In genomic region chr2:240839152-240840143, GRCh38 we compare ENCODE assay signal across 20 cellular contexts. TPM values are rescaled to one million over a fixed set of nuclear protein-coding genes. Genes with fewer than 3 reads are reported as not detected.
A peak's percentile ranks its signal among the peaks of the same experiment; 100 is the strongest.
DNase-seq lines count a peak whose midpoint lies in the region; ATAC-seq and TF ChIP-seq lines count a peak whose summit lies in the region.
"Had no signal": no experiment of that assay in that cellular context is flagged by ENCODE, and none has a peak within 500 bp of the region (broad histone marks: within the 10 kb centered on the region; RNA-seq: fewer than 3 reads in every experiment).

No MANE protein-coding gene starts in this region.

- H3K27ac ChIP-seq in neuronal stem cell (replicated peaks; ENCODE audit: low read length) (no peak overlapping the region), upper lobe of right lung (no peak overlapping the region)
- H3K27ac ChIP-seq: A549, gastroesophageal sphincter, lower lobe of right lung, skin epidermis had no signal

- peak overlapping the region; percentile 17 for H3K14ac ChIP-seq in neuronal stem cell (ENCODE audit: low read length)

- intact Hi-C loops in upper lobe of right lung (cut with DNase I): no loop called here

- H3K18ac ChIP-seq in neuronal stem cell (ENCODE audit: low read length): peak overlapping the region; percentile 58

- no peak overlapping the region for H2BK5ac ChIP-seq in neuronal stem cell (ENCODE audit: low read length)

- H3K9me3 ChIP-seq in neuronal stem cell (replicated peaks in 1 of 2; ENCODE audit: control insufficient read depth in 2 of 2, insufficient read depth in 1 of 2, low read depth in 1 of 2, low read length in 2 of 2) (no peaks in the 10 kb centered on the region), upper lobe of right lung (no peaks in the 10 kb centered on the region)
- H3K9me3 ChIP-seq: gastroesophageal sphincter, lower lobe of right lung had no signal

- DNase-seq in A172 (ENCODE audit: low spot score) (peak; percentile 20), H7 (peak; percentile 53), amniotic epithelial cell (ENCODE audit: low read depth) (peak; percentile 2), neuronal stem cell (ENCODE audit: low spot score) (no peak), upper lobe of right lung (no peak)
- DNase-seq in activated CD4-positive, alpha-beta T cell treated with anti-CD3 and anti-CD28 coated beads, Interleukin-2, amount 50 U/mL, for 4 hours: no peak
- DNase-seq: activated naive CD8-positive, alpha-beta T cell treated with anti-CD3 and anti-CD28 coated beads for 36 hours; DMS 273 treated with DMSO at 0.1 percent for 48 hours; KG1; lower lobe of right lung; NCI-H187 treated with DMSO at 0.1 percent for 48 hours; T-cell had no signal

- H3K4me3 ChIP-seq in H7 (ENCODE audit: insufficient read depth, low read depth, low read length) (no peak overlapping the region), neuronal stem cell (ENCODE audit: low read length in 2 of 2) (no peak overlapping the region), upper lobe of right lung (no peak overlapping the region)
- H3K4me3 ChIP-seq: A549, gastroesophageal sphincter, lower lobe of right lung, skin epidermis had no signal

- no peaks in the 10 kb centered on the region for H3K79me1 ChIP-seq in neuronal stem cell (ENCODE audit: low read depth, low read length)

- H2BK12ac ChIP-seq in neuronal stem cell (ENCODE audit: low read length): no peak overlapping the region

- H2AK5ac ChIP-seq in neuronal stem cell (ENCODE audit: low read depth, low read length): no peak overlapping the region

- no peak for ATAC-seq in upper lobe of right lung
- ATAC-seq in GM19463 (IDR thresholded peaks at IDR 0.05; ENCODE audit: unreplicated experiment): no peak
- no peak for ATAC-seq in HG02884 (IDR thresholded peaks at IDR 0.05; ENCODE audit: unreplicated experiment)

- no peaks in the 10 kb centered on the region for H3K4me1 ChIP-seq in neuronal stem cell (ENCODE audit: control insufficient read depth in 2 of 2, insufficient read depth in 1 of 2, low read depth in 1 of 2, low read length in 2 of 2)
- H3K4me1 ChIP-seq in upper lobe of right lung: no peaks in the 10 kb centered on the region
- H3K4me1 ChIP-seq: gastroesophageal sphincter, lower lobe of right lung had no signal

- no peak overlapping the region for H2AFZ ChIP-seq in neuronal stem cell (ENCODE audit: low read length)

- no peak overlapping the region for H4K8ac ChIP-seq in neuronal stem cell (ENCODE audit: low read depth, low read length)

- H3K4me2 ChIP-seq in neuronal stem cell (ENCODE audit: insufficient read depth, low read length, poor library complexity, severe bottlenecking): no peak overlapping the region
- H3K4me2 ChIP-seq: A549 had no signal

- H3K27me3 ChIP-seq in H7 (ENCODE audit: control insufficient read depth, insufficient read depth, low read length) (no peaks in the 10 kb centered on the region), neuronal stem cell (ENCODE audit: control insufficient read depth in 3 of 3, insufficient read depth in 3 of 3, low read depth in 1 of 3, low read length in 3 of 3) (peaks cover 0 to 25% (median 0%) of the 10 kb centered on the region in 3 experiments), upper lobe of right lung (peaks cover 13% of the 10 kb centered on the region)

- H3K23ac ChIP-seq in neuronal stem cell (ENCODE audit: low read depth, low read length, poor library complexity): no peak overlapping the region

- H3K4ac ChIP-seq in neuronal stem cell (ENCODE audit: low read length): no peak overlapping the region

- no peak overlapping the region for H2BK120ac ChIP-seq in neuronal stem cell (ENCODE audit: low read depth, low read length)

- H2BK15ac ChIP-seq in neuronal stem cell (ENCODE audit: low read length): peak overlapping the region; percentile 39

- H4K91ac ChIP-seq in neuronal stem cell (ENCODE audit: low read depth, low read length, poor library complexity): no peak overlapping the region

- H3K9ac ChIP-seq in neuronal stem cell (ENCODE audit: low read depth, low read length, poor library complexity): no peak overlapping the region

- H3K36me3 ChIP-seq in H7 (replicated peaks; ENCODE audit: control insufficient read depth, insufficient read depth, low read length) (no peaks in the 10 kb centered on the region), neuronal stem cell (replicated peaks in 1 of 2; ENCODE audit: control insufficient read depth in 2 of 2, insufficient read depth in 2 of 2, low read length in 2 of 2) (no peaks in the 10 kb centered on the region), upper lobe of right lung (no peaks in the 10 kb centered on the region)
- H3K36me3 ChIP-seq: gastroesophageal sphincter, lower lobe of right lung had no signal

- TF ChIP-seq CTCF in upper lobe of right lung (IDR thresholded peaks at IDR 0.05): no peak

- WGBS in neuronal stem cell (ENCODE audit: extremely low coverage in 2 of 2, insufficient read length in 2 of 2, insufficient replicate concordance in 1 of 2), 2 donors: no CpG with 5 or more reads among the region's 28 CpGs

RNA-seq across cellular contexts. Expression of gene KIF1A, which starts 19.4 kb away (rescaled TPM):
- 4.1 and 6.4 TPM in 2 replicates for total RNA-seq in A172 (2014; rRNA removed; shearing (Covaris generic))
- 46.8 and 51.6 TPM in 2 replicates for total RNA-seq in H7 (2014; rRNA removed; shearing (Covaris generic))
- 32.5 TPM for polyA plus RNA-seq in neuronal stem cell (2013, experiment 1 of 2)
- polyA plus RNA-seq in neuronal stem cell (2013, experiment 2 of 2): 33.9 TPM
- 0.81 TPM for total RNA-seq in upper lobe of right lung

RNA-seq across cellular contexts. Expression of gene AGXT, which starts 29.2 kb away (rescaled TPM):
- 0.07 TPM in 1 of 2 replicates, not detected in the other for total RNA-seq in A172 (2014; rRNA removed; shearing (Covaris generic))
- total RNA-seq in H7 (2014; rRNA removed; shearing (Covaris generic)): not detected in 2 replicates
- not detected for polyA plus RNA-seq in neuronal stem cell (2013, experiment 1 of 2)
- polyA plus RNA-seq in neuronal stem cell (2013, experiment 2 of 2): not detected
- total RNA-seq in upper lobe of right lung: not detected
- total RNA-seq: activated naive CD8-positive, alpha-beta T cell treated with anti-CD3 and anti-CD28 coated beads for 36 hours; chondrocyte; gastroesophageal sphincter; lower lobe of right lung; pulmonary artery endothelial cell had no signal
- polyA plus RNA-seq: A549, esophagus had no signal

RNA-seq across cellular contexts. Expression of gene MAB21L4, which starts 56.5 kb away (rescaled TPM):
- total RNA-seq in A172 (2014; rRNA removed; shearing (Covaris generic)): 0.22 TPM in 1 of 2 replicates, not detected in the other
- total RNA-seq in H7 (2014; rRNA removed; shearing (Covaris generic)): not detected in 2 replicates
- not detected for polyA plus RNA-seq in neuronal stem cell (2013, experiment 1 of 2)
- not detected for polyA plus RNA-seq in neuronal stem cell (2013, experiment 2 of 2)
- 22.2 TPM for total RNA-seq in upper lobe of right lung
- total RNA-seq: activated naive CD8-positive, alpha-beta T cell treated with anti-CD3 and anti-CD28 coated beads for 36 hours; chondrocyte; pulmonary artery endothelial cell; T-cell had no signal
- polyA plus RNA-seq: A549 had no signal

Comparison
In these comparisons a context has a peak if more than half of its experiments do, and no peak if none do; other contexts are left out.
1. DNase-seq: peak in A172 (single experiment), H7 (single experiment) and amniotic epithelial cell (single experiment); none in neuronal stem cell (single experiment), upper lobe of right lung (single experiment) and activated CD4-positive, alpha-beta T cell treated with anti-CD3 and anti-CD28 coated beads, Interleukin-2, amount 50 U/mL, for 4 hours (0 of 2).
2. RNA of gene MAB21L4, which starts 56.5 kb away (total RNA-seq): 22.2 TPM in upper lobe of right lung (single experiment); 0.22 TPM in A172 and not detected in H7; every median in the first group is over 10 times any median in the second.